Comparison of ENCODE assay signal across 19 cellular contexts in the genomic region with DNA sequence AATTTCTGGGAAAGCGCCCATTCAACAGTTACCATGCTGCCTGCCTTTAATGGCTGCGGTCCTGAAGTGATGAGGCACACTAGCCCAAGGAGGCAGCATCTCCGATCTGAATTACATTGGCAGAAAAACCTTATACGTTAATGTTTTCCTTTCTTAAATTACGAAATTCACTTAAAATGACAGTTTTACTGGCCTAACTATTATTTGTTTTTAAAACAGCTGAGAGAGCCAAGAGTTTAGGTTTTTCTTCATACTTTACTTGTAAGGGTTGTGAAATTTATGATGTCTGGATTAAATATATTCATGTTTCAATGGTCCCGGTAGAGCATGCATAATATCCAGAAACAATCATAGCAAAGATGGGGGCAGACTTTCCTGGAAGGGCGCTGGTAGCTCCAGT.
"Had no signal": no experiment of that assay in that cellular context is flagged by ENCODE, and none has a peak within 500 bp of the region (broad histone marks: within the 10 kb centered on the region; RNA-seq: fewer than 3 reads in every experiment).

No MANE protein-coding gene starts in this region.

- ATAC-seq: activated CD8-positive, alpha-beta T cell treated with anti-CD3 and anti-CD28 coated beads for 36 hours; natural killer cell; stimulated activated naive CD8-positive, alpha-beta T cell treated with anti-CD3 and anti-CD28 coated beads, Interleukin-15, Interleukin-2, amounts not matched to agents 100 U/mL and 50 U/mL, for 24 hours had no signal

- H3K9me3 Mint-ChIP-seq: activated CD4-positive, alpha-beta T cell treated with anti-CD3 and anti-CD28 coated beads, Interleukin-2, amount 10 ng/mL, durations not matched to agents 24 days and 14 days; activated CD8-positive, alpha-beta T cell treated with anti-CD3 and anti-CD28 coated beads for 36 hours; activated naive CD8-positive, alpha-beta T cell treated with anti-CD3 and anti-CD28 coated beads, Interleukin-2, amount 10 ng/mL, durations not matched to agents 7 days and 5 days; activated T-helper 2 cell treated with anti-CD3 and anti-CD28 coated beads, Interferon-gamma antibody, Interleukin-2, Interleukin-4, amounts not matched to agents 10 μg/mL and 5 μg/mL and 100 μg/mL, durations not matched to agents 14 hours and 24 hours and 36 hours; endodermal cell; natural killer cell had no signal

- H3K4me1 Mint-ChIP-seq: activated CD4-positive, alpha-beta T cell treated with anti-CD3 and anti-CD28 coated beads, Interleukin-2, amount 10 ng/mL, durations not matched to agents 24 days and 14 days; activated naive CD8-positive, alpha-beta T cell treated with anti-CD3 and anti-CD28 coated beads, Interleukin-2, amount 10 ng/mL, durations not matched to agents 7 days and 5 days; endodermal cell; natural killer cell had no signal

- H3K27ac Mint-ChIP-seq: activated CD4-positive, alpha-beta T cell treated with anti-CD3 and anti-CD28 coated beads, Interleukin-2, amount 10 ng/mL, durations not matched to agents 24 days and 14 days; activated CD8-positive, alpha-beta T cell treated with anti-CD3 and anti-CD28 coated beads for 36 hours; activated naive CD8-positive, alpha-beta T cell treated with anti-CD3 and anti-CD28 coated beads, Interleukin-2, amount 10 ng/mL, durations not matched to agents 7 days and 5 days; activated T-helper 2 cell treated with anti-CD3 and anti-CD28 coated beads, Interferon-gamma antibody, Interleukin-2, Interleukin-4, amounts not matched to agents 10 μg/mL and 5 μg/mL and 100 μg/mL, durations not matched to agents 14 hours and 24 hours and 36 hours; endodermal cell; natural killer cell; progenitor cell of endocrine pancreas had no signal

- H3K36me3 Mint-ChIP-seq: activated naive CD8-positive, alpha-beta T cell treated with anti-CD3 and anti-CD28 coated beads, Interleukin-2, amount 10 ng/mL, durations not matched to agents 7 days and 5 days; natural killer cell had no signal

- H3K36me3 ChIP-seq: brain microvascular endothelial cell, colonic mucosa, tibial nerve, uterus had no signal

- H3K27me3 ChIP-seq: brain microvascular endothelial cell, colonic mucosa, tibial nerve, uterus had no signal

- H3K27me3 Mint-ChIP-seq: activated CD4-positive, alpha-beta T cell treated with anti-CD3 and anti-CD28 coated beads, Interleukin-2, amount 10 ng/mL, durations not matched to agents 24 days and 14 days; activated CD8-positive, alpha-beta T cell treated with anti-CD3 and anti-CD28 coated beads for 36 hours; progenitor cell of endocrine pancreas had no signal

- H3K4me3 ChIP-seq: colonic mucosa, tibial nerve, uterus had no signal

- DNase-seq: activated CD4-positive, alpha-beta T cell treated with anti-CD3 and anti-CD28 coated beads, Interleukin-2, amount 10 ng/mL, durations not matched to agents 24 days and 14 days; activated CD8-positive, alpha-beta T cell treated with anti-CD3 and anti-CD28 coated beads for 36 hours; activated naive CD4-positive, alpha-beta T cell treated with Interleukin-2 at 50 U/mL for 16 hours; activated naive CD8-positive, alpha-beta T cell treated with anti-CD3 and anti-CD28 coated beads, Interleukin-2, amount 10 ng/mL, durations not matched to agents 7 days and 5 days; activated T-cell treated with anti-CD3 and anti-CD28 coated beads, Interleukin-2, amount 50 U/mL, for 1 hour; brain microvascular endothelial cell; central memory CD4-positive, alpha-beta T cell; colonic mucosa; endodermal cell; natural killer cell; stimulated activated CD4-positive, alpha-beta T cell treated with anti-CD3 and anti-CD28 coated beads, Interleukin-12 subunit alpha, Interleukin-12 subunit beta, amount 100 ng/mL, for 4 hours; stimulated activated CD4-positive, alpha-beta T cell treated with anti-CD3 and anti-CD28 coated beads, Interleukin-1b, Interleukin-23, amount 100 ng/mL, for 48 hours; stimulated activated naive CD8-positive, alpha-beta T cell treated with anti-CD3 and anti-CD28 coated beads, Interleukin-15, Interleukin-2, amounts not matched to agents 100 U/mL and 50 U/mL, for 24 hours; T-helper 1 cell; T-helper 9 cell; uterus had no signal

- H3K4me3 Mint-ChIP-seq: activated CD4-positive, alpha-beta T cell treated with anti-CD3 and anti-CD28 coated beads, Interleukin-2, amount 10 ng/mL, durations not matched to agents 24 days and 14 days; activated CD8-positive, alpha-beta T cell treated with anti-CD3 and anti-CD28 coated beads for 36 hours; activated naive CD8-positive, alpha-beta T cell treated with anti-CD3 and anti-CD28 coated beads, Interleukin-2, amount 10 ng/mL, durations not matched to agents 7 days and 5 days; endodermal cell; natural killer cell had no signal

- H3K9me3 ChIP-seq: colonic mucosa, tibial nerve, uterus had no signal

- H3K27ac ChIP-seq: brain microvascular endothelial cell, colonic mucosa, tibial nerve had no signal

- H3K4me1 ChIP-seq: colonic mucosa had no signal
